1 cellular context compared by ENCODE assay signal in genomic region chr3:172701758-172702157, GRCh38.
A peak's percentile ranks its signal among the peaks of the same experiment; 100 is the strongest.
TF ChIP-seq lines count a peak whose summit lies in the region.

No MANE protein-coding gene starts in this region.

TF ChIP-seq in K562, 482 proteins besides CTCF, POLR2A, EP300 and RAD21:
- peak; percentile 76 for TF ChIP-seq NR2C2 (CRISPR knock-in tag; IDR thresholded peaks at IDR 0.05)
- peak; percentile 72 for TF ChIP-seq NR2C2 (tag; IDR thresholded peaks at IDR 0.05)
- no peak for TF ChIP-seq THAP7 (CRISPR knock-in tag; IDR thresholded peaks at IDR 0.05)
- TF ChIP-seq USF1 (CRISPR knock-in tag; IDR thresholded peaks at IDR 0.05): no peak
- no peak for TF ChIP-seq FOXJ3 (CRISPR knock-in tag; IDR thresholded peaks at IDR 0.05)
- TF ChIP-seq NR2C1 (IDR thresholded peaks at IDR 0.05): peak; percentile 85
- peak; percentile 86 for TF ChIP-seq NR2C1 (tag; IDR thresholded peaks at IDR 0.05)
- TF ChIP-seq MAFG (tag; conservative IDR thresholded peaks at IDR 0.05): no peak
- TF ChIP-seq ERF (CRISPR knock-in tag; IDR thresholded peaks at IDR 0.05): no peak
- no peak for TF ChIP-seq SRF (CRISPR knock-in tag; IDR thresholded peaks at IDR 0.05)
- no peak for TF ChIP-seq RBM25 (IDR thresholded peaks at IDR 0.05; ENCODE audit: low read depth, low read length, severe bottlenecking)
- TF ChIP-seq ZNF778 (CRISPR knock-in tag; IDR thresholded peaks at IDR 0.05): no peak
- no peak for TF ChIP-seq ZNF644 (tag; IDR thresholded peaks at IDR 0.05; ENCODE audit: low read depth)
